In genomic region chr6:105649192-105649591, GRCh38 we compare ENCODE assay signal across 20 cellular contexts.
A peak's percentile ranks its signal among the peaks of the same experiment; 100 is the strongest.
DNase-seq lines count a peak whose midpoint lies in the region; ATAC-seq, FAIRE-seq and TF ChIP-seq lines count a peak whose summit lies in the region.
"Had no signal": no experiment of that assay in that cellular context is flagged by ENCODE, and none has a peak within 500 bp of the region (broad histone marks: within the 10 kb centered on the region; RNA-seq: fewer than 3 reads in every experiment).

No MANE protein-coding gene starts in this region.

- no peaks in the 10 kb centered on the region for H4K20me1 ChIP-seq in hepatocyte (ENCODE audit: insufficient read depth, poor library complexity, severe bottlenecking)

- DNase-seq in activated CD4-positive, alpha-beta T cell treated with anti-CD3 and anti-CD28 coated beads, Interleukin-2, amount 10 ng/mL, durations not matched to agents 24 days and 14 days = peak; percentile 61
- no peak for DNase-seq in activated CD4-positive, alpha-beta T cell treated with anti-CD3 and anti-CD28 coated beads, Interleukin-2, amount 10 ng/mL, durations not matched to agents 7 days and 5 days
- no peak for DNase-seq in GM18507 (ENCODE audit: extremely low spot score, insufficient read length, low read depth)
- DNase-seq in activated CD8-positive, alpha-beta T cell treated with anti-CD3 and anti-CD28 coated beads, Interleukin-2, amount 10 ng/mL, durations not matched to agents 7 days and 5 days = no peak
- no peak for DNase-seq in nephron progenitor cell
- DNase-seq in hepatocyte (ENCODE audit: low spot score) = no peak
- DNase-seq: amygdala; Calu3; KBM-7; NCI-H146; NCI-H526 treated with DMSO at 0.1 percent for 48 hours; occipital lobe; stimulated activated CD4-positive, alpha-beta T cell treated with anti-CD3 and anti-CD28 coated beads, Interleukin-1b, Interleukin-23, amount 100 ng/mL, for 48 hours; stimulated activated naive CD4-positive, alpha-beta T cell; thyroid gland had no signal

- ATAC-seq in activated CD8-positive, alpha-beta T cell treated with anti-CD3 and anti-CD28 coated beads, Interleukin-2, amount 10 ng/mL, durations not matched to agents 7 days and 5 days = no peak
- ATAC-seq in HG03097 (IDR thresholded peaks at IDR 0.05; ENCODE audit: low FRiP score, unreplicated experiment) (no peak), HG03135 (IDR thresholded peaks at IDR 0.05; ENCODE audit: unreplicated experiment) (no peak)
- ATAC-seq: A549 had no signal

- peak overlapping the region; percentile 57 for H3K4me3 Mint-ChIP-seq in activated CD4-positive, alpha-beta T cell treated with anti-CD3 and anti-CD28 coated beads, Interleukin-2, amount 10 ng/mL, durations not matched to agents 24 days and 14 days
- H3K4me3 Mint-ChIP-seq in activated CD4-positive, alpha-beta T cell treated with anti-CD3 and anti-CD28 coated beads, Interleukin-2, amount 10 ng/mL, durations not matched to agents 7 days and 5 days = no peak overlapping the region
- H3K4me3 Mint-ChIP-seq in activated CD8-positive, alpha-beta T cell treated with anti-CD3 and anti-CD28 coated beads, Interleukin-2, amount 10 ng/mL, durations not matched to agents 7 days and 5 days = no peak overlapping the region
- no peak overlapping the region for H3K4me3 Mint-ChIP-seq in nephron progenitor cell
- H3K4me3 Mint-ChIP-seq: B cell, memory B cell had no signal

- H3K79me2 ChIP-seq in hepatocyte = no peaks in the 10 kb centered on the region

- no peak overlapping the region for H3K27ac ChIP-seq in hepatocyte
- H3K27ac ChIP-seq: A549, thyroid gland had no signal

- FAIRE-seq in GM18507 (lab: Jason Lieb, UNC) = peak; percentile 85
- FAIRE-seq: A549 had no signal

- no peaks in the 10 kb centered on the region for H3K9me3 ChIP-seq in hepatocyte (ENCODE audit: low read depth)
- H3K9me3 ChIP-seq: A549, thyroid gland had no signal

- POLR2A ChIA-PET in activated CD4-positive, alpha-beta T cell treated with anti-CD3 and anti-CD28 coated beads, Interleukin-2, amount 10 ng/mL, durations not matched to agents 7 days and 5 days (lab: Charles Lee) = no interaction called here
- POLR2A ChIA-PET in activated CD8-positive, alpha-beta T cell treated with anti-CD3 and anti-CD28 coated beads, Interleukin-2, amount 10 ng/mL, durations not matched to agents 7 days and 5 days (lab: Charles Lee) = interaction anchor here (1.5 to 1.8 kb wide), 2 partner anchors 29 to 437 kb away, joined by 3 to 6 read pairs; partner anchors contain the start of gene PRDM1

- no peaks in the 10 kb centered on the region for H3K9me2 ChIP-seq in hepatocyte (replicated peaks; ENCODE audit: insufficient read depth)

- H3K36me3 ChIP-seq in hepatocyte (replicated peaks; ENCODE audit: insufficient read depth, low read depth) = no peaks in the 10 kb centered on the region
- H3K36me3 ChIP-seq: thyroid gland had no signal

- H3K4me1 Mint-ChIP-seq in activated CD4-positive, alpha-beta T cell treated with anti-CD3 and anti-CD28 coated beads, Interleukin-2, amount 10 ng/mL, durations not matched to agents 24 days and 14 days = peaks cover 67% of the 10 kb centered on the region
- H3K4me1 Mint-ChIP-seq in activated CD4-positive, alpha-beta T cell treated with anti-CD3 and anti-CD28 coated beads, Interleukin-2, amount 10 ng/mL, durations not matched to agents 7 days and 5 days = peaks cover 71% of the 10 kb centered on the region
- peaks cover 73% of the 10 kb centered on the region for H3K4me1 Mint-ChIP-seq in activated CD8-positive, alpha-beta T cell treated with anti-CD3 and anti-CD28 coated beads, Interleukin-2, amount 10 ng/mL, durations not matched to agents 7 days and 5 days (ENCODE audit: low read depth)
- H3K4me1 Mint-ChIP-seq in nephron progenitor cell = peaks cover 46% of the 10 kb centered on the region

- no peak for TF ChIP-seq CTCF in nephron progenitor cell (IDR thresholded peaks at IDR 0.05)
- no peak for TF ChIP-seq CTCF in hepatocyte (IDR thresholded peaks at IDR 0.05; ENCODE audit: poor library complexity)

- H3K27ac Mint-ChIP-seq in activated CD4-positive, alpha-beta T cell treated with anti-CD3 and anti-CD28 coated beads, Interleukin-2, amount 10 ng/mL, durations not matched to agents 24 days and 14 days = peak overlapping the region; percentile 84
- no peak overlapping the region for H3K27ac Mint-ChIP-seq in activated CD4-positive, alpha-beta T cell treated with anti-CD3 and anti-CD28 coated beads, Interleukin-2, amount 10 ng/mL, durations not matched to agents 7 days and 5 days
- H3K27ac Mint-ChIP-seq in activated CD8-positive, alpha-beta T cell treated with anti-CD3 and anti-CD28 coated beads, Interleukin-2, amount 10 ng/mL, durations not matched to agents 7 days and 5 days = peak overlapping the region; percentile 78
- peak overlapping the region; percentile 14 for H3K27ac Mint-ChIP-seq in nephron progenitor cell
- H3K27ac Mint-ChIP-seq: B cell, memory B cell had no signal

- 100% methylated on average over 1 of the region's 1 CpG for WGBS in hepatocyte (ENCODE audit: low lambda C conversion rate, missing lambda C conversion rate)

- no peak overlapping the region for H2AFZ ChIP-seq in hepatocyte

- H3K27me3 ChIP-seq in hepatocyte = no peaks in the 10 kb centered on the region
- H3K27me3 ChIP-seq: thyroid gland had no signal

- H3K27me3 Mint-ChIP-seq in activated CD4-positive, alpha-beta T cell treated with anti-CD3 and anti-CD28 coated beads, Interleukin-2, amount 10 ng/mL, durations not matched to agents 24 days and 14 days = peaks cover 2% of the 10 kb centered on the region
- peaks cover 19% of the 10 kb centered on the region for H3K27me3 Mint-ChIP-seq in activated CD4-positive, alpha-beta T cell treated with anti-CD3 and anti-CD28 coated beads, Interleukin-2, amount 10 ng/mL, durations not matched to agents 7 days and 5 days
- H3K27me3 Mint-ChIP-seq in activated CD8-positive, alpha-beta T cell treated with anti-CD3 and anti-CD28 coated beads, Interleukin-2, amount 10 ng/mL, durations not matched to agents 7 days and 5 days (ENCODE audit: low read depth) = peaks cover 3% of the 10 kb centered on the region
- peaks cover 3% of the 10 kb centered on the region for H3K27me3 Mint-ChIP-seq in nephron progenitor cell (ENCODE audit: low read depth, poor library complexity)

- no peak overlapping the region for H3K4me3 ChIP-seq in hepatocyte
- H3K4me3 ChIP-seq: A549, thyroid gland had no signal

- peaks cover 11% of the 10 kb centered on the region for H3K9me3 Mint-ChIP-seq in activated CD4-positive, alpha-beta T cell treated with anti-CD3 and anti-CD28 coated beads, Interleukin-2, amount 10 ng/mL, durations not matched to agents 24 days and 14 days
- peaks cover 2% of the 10 kb centered on the region for H3K9me3 Mint-ChIP-seq in activated CD4-positive, alpha-beta T cell treated with anti-CD3 and anti-CD28 coated beads, Interleukin-2, amount 10 ng/mL, durations not matched to agents 7 days and 5 days
- no peaks in the 10 kb centered on the region for H3K9me3 Mint-ChIP-seq in activated CD8-positive, alpha-beta T cell treated with anti-CD3 and anti-CD28 coated beads, Interleukin-2, amount 10 ng/mL, durations not matched to agents 7 days and 5 days (ENCODE audit: insufficient read depth)
- H3K9me3 Mint-ChIP-seq in nephron progenitor cell = peaks cover 13% of the 10 kb centered on the region
- H3K9me3 Mint-ChIP-seq: memory B cell had no signal

- no peak overlapping the region for H3K4me2 ChIP-seq in hepatocyte
- H3K4me2 ChIP-seq: A549 had no signal

- CTCF ChIA-PET in activated CD4-positive, alpha-beta T cell treated with anti-CD3 and anti-CD28 coated beads, Interleukin-2, amount 10 ng/mL, durations not matched to agents 7 days and 5 days (lab: Charles Lee) = interaction anchor here (1.2 to 1.6 kb wide), 2 partner anchors 27 to 607 kb away, joined by 3 to 4 read pairs; no protein-coding TSS in a partner anchor
- CTCF ChIA-PET in activated CD8-positive, alpha-beta T cell treated with anti-CD3 and anti-CD28 coated beads, Interleukin-2, amount 10 ng/mL, durations not matched to agents 7 days and 5 days (lab: Charles Lee) = interaction anchor here (0.6 to 1.2 kb wide), 3 partner anchors 14 to 217 kb away, joined by 3 to 5 read pairs (median 3); no protein-coding TSS in a partner anchor

- H3K4me1 ChIP-seq in hepatocyte (ENCODE audit: insufficient read depth) = peaks cover 12% of the 10 kb centered on the region
- H3K4me1 ChIP-seq: thyroid gland had no signal

- H3K36me3 Mint-ChIP-seq in activated CD4-positive, alpha-beta T cell treated with anti-CD3 and anti-CD28 coated beads, Interleukin-2, amount 10 ng/mL, durations not matched to agents 24 days and 14 days (ENCODE audit: low read depth) = peaks cover 5% of the 10 kb centered on the region
- peaks cover 10% of the 10 kb centered on the region for H3K36me3 Mint-ChIP-seq in activated CD4-positive, alpha-beta T cell treated with anti-CD3 and anti-CD28 coated beads, Interleukin-2, amount 10 ng/mL, durations not matched to agents 7 days and 5 days (ENCODE audit: low read depth)
- peaks cover 19% of the 10 kb centered on the region for H3K36me3 Mint-ChIP-seq in activated CD8-positive, alpha-beta T cell treated with anti-CD3 and anti-CD28 coated beads, Interleukin-2, amount 10 ng/mL, durations not matched to agents 7 days and 5 days (ENCODE audit: low read depth)
- H3K36me3 Mint-ChIP-seq in nephron progenitor cell (ENCODE audit: low read depth) = no peaks in the 10 kb centered on the region
- H3K36me3 Mint-ChIP-seq: memory B cell had no signal

- intact Hi-C loops in activated CD4-positive, alpha-beta T cell treated with anti-CD3 and anti-CD28 coated beads, Interleukin-2, amount 10 ng/mL, durations not matched to agents 24 days and 14 days (cut with micrococcal nuclease) = loop anchor here (5.0 kb wide), 3 partner anchors 137 to 873 kb away; no protein-coding TSS in a partner anchor
